ENCODE assay signal across 8 cellular contexts in the genomic region with DNA sequence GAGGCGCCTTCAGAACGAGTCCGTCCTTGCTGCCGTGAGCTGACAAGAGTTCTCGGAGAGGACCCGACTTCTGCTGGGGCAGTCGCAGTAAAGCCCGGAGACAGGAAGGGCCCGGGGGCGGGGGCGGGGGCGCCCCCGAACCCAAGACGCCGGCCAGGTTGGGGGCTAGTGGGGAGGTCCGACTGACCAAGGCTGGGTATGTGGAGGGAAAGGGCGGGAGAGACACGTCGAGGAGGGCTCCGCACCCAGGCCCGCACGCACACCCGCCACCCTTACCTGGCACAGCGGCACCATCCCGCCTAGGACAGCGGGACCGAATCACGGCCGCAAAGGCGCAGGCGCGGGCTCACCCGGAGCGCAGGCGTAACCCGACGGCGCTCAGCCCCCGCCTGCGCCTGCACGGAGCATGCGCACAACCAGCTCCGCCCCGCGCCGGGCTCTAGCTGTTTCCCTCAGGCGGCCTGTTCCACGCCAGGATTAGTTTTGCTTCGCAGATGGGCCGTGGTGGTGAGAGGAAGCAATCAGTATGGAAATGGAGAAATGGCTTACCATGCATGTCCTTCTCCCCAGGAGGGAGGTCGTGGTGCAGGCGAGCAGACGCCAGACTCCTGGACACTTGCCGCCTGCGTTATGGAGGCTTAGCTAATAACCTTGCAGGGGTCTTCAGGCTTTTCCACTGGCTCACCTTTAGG. TPM values are rescaled to one million over a fixed set of nuclear protein-coding genes. Genes with fewer than 3 reads are reported as not detected.
DNase-seq lines count a peak whose midpoint lies in the region; ATAC-seq and TF ChIP-seq lines count a peak whose summit lies in the region.

TSS of gene MOCS2 (minus strand) at position 322 of the 692 bp plus-strand sequence. CDS start 2,583 bp downstream, outside the sequence.

- TF ChIP-seq POLR2A in upper lobe of left lung (IDR thresholded peaks at IDR 0.05), result peak in 3 of 4 donors; percentile 20 to 88 (median 75)

- peak; percentile 83 for DNase-seq in NCI-H1694 treated with DMSO at 0.1 percent for 48 hours (lab: John Stamatoyannopoulos, UW)
- DNase-seq in amniotic stem cell (lab: John Stamatoyannopoulos, UW), result peak; percentile 66
- DNase-seq in left cardiac atrium, result peak; percentile 94
- peak; percentile 97 for DNase-seq in posterior vena cava (ENCODE audit: low spot score)
- DNase-seq in upper lobe of left lung, result peak; percentile 94 to 97

- no peaks in the 10 kb centered on the region for H3K27me3 Mint-ChIP-seq in T-helper 1 cell treated with Interleukin-12 subunit alpha and Interleukin-12 subunit beta and Interleukin-4 antibody, amounts not matched to agents 30 μg/mL and 1 μg/mL, for 36 hours (ENCODE audit: low read depth)

- peaks cover 3 to 23% (median 16%) of the 10 kb centered on the region in 4 donors for H3K4me1 ChIP-seq in upper lobe of left lung

- peaks cover 10% of the 10 kb centered on the region for H3K36me3 Mint-ChIP-seq in T-helper 1 cell treated with Interleukin-12 subunit alpha and Interleukin-12 subunit beta and Interleukin-4 antibody, amounts not matched to agents 30 μg/mL and 1 μg/mL, for 36 hours (ENCODE audit: low read depth)

- H3K4me1 Mint-ChIP-seq in T-helper 1 cell treated with Interleukin-12 subunit alpha and Interleukin-12 subunit beta and Interleukin-4 antibody, amounts not matched to agents 30 μg/mL and 1 μg/mL, for 36 hours (ENCODE audit: low read depth), result peaks cover 20% of the 10 kb centered on the region

- H3K27me3 ChIP-seq in upper lobe of left lung, result no peaks in the 10 kb centered on the region

- intact Hi-C loops in left cardiac atrium (cut with DNase I) (no loop called here), posterior vena cava (cut with DNase I) (no loop called here)

- WGBS in upper lobe of left lung, 2 donors, result 0% methylated on average over 30 to 45 of the region's 55 CpGs

- H3K9me3 Mint-ChIP-seq in T-helper 1 cell treated with Interleukin-12 subunit alpha and Interleukin-12 subunit beta and Interleukin-4 antibody, amounts not matched to agents 30 μg/mL and 1 μg/mL, for 36 hours, result no peaks in the 10 kb centered on the region

- ATAC-seq in GM18499 (IDR thresholded peaks at IDR 0.05; ENCODE audit: insufficient read depth, unreplicated experiment), result peak; percentile 81
- peak; percentile 89 for ATAC-seq in HG02938 (IDR thresholded peaks at IDR 0.05; ENCODE audit: unreplicated experiment)
- peak; percentile 100 for ATAC-seq in left cardiac atrium
- ATAC-seq in upper lobe of left lung (ENCODE audit: low FRiP score in 2 of 2), result peak; percentile 98 to 100

- H3K9me3 ChIP-seq in upper lobe of left lung, result no peaks in the 10 kb centered on the region

- peaks cover 0 to 10% (median 0%) of the 10 kb centered on the region in 4 donors for H3K36me3 ChIP-seq in upper lobe of left lung

- TF ChIP-seq CTCF in upper lobe of left lung (IDR thresholded peaks at IDR 0.05), result peak in 1 of 6 experiments; percentile 10

- H3K27ac Mint-ChIP-seq in T-helper 1 cell treated with Interleukin-12 subunit alpha and Interleukin-12 subunit beta and Interleukin-4 antibody, amounts not matched to agents 30 μg/mL and 1 μg/mL, for 36 hours, result peak within 1 kb of the TSS; percentile 77

- H3K27ac ChIP-seq in upper lobe of left lung, result peak within 1 kb of the TSS; percentile 68 to 91 (median 76)

- peak within 1 kb of the TSS; percentile 88 for H3K4me3 Mint-ChIP-seq in T-helper 1 cell treated with Interleukin-12 subunit alpha and Interleukin-12 subunit beta and Interleukin-4 antibody, amounts not matched to agents 30 μg/mL and 1 μg/mL, for 36 hours

- TF ChIP-seq EP300 in upper lobe of left lung (IDR thresholded peaks at IDR 0.05), result no peak

- peak within 1 kb of the TSS; percentile 65 to 75 (median 72) for H3K4me3 ChIP-seq in upper lobe of left lung

RNA-seq across cellular contexts. Expression of gene MOCS2, which starts in this region (rescaled TPM):
- total RNA-seq in left cardiac atrium, result 10 to 100 TPM; 63.7 to 64.4 TPM
- total RNA-seq in posterior vena cava, result 10 to 100 TPM; 50.1 to 55.2 TPM
- 10 to 100 TPM; 21.5 to 65.7 (median 27.0) TPM for total RNA-seq in upper lobe of left lung

Comparison
In these comparisons a context has a peak if more than half of its experiments do, and no peak if none do; other contexts are left out.
1. Peak in every context shown above with its lines: DNase-seq, ATAC-seq, H3K4me3 ChIP-seq and H3K27ac ChIP-seq.